8 cellular contexts compared by ENCODE assay signal in the genomic region with DNA sequence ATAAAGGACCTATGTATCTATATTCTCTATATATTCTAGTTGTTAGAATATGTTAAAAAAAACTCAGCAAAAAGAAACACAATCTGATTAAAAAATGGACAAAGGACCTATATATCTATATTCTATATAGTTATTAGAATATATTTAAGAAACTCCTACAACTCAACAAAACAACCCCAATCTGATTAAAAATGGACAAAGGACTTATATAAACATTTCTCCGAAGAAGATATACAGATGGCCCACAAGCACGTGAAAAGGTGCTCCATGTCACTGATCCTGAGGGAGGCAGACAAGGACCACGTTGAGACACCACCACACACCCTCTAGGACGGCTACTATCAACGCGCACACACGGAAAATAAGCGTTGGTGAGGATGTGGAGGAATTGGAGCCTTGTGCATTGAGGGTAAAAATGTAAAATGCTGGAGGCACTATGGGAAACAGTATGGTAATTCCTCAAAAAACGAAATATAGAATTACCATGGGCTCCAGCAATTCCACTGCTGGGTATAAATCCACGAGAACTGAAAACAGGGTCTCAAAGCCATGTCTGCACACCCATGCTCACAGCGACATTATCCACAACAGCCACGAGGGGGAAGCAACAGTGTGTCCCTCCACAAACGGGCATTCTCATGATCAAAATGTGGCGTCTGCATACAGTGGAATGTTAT. TPM values are rescaled to one million over a fixed set of nuclear protein-coding genes. Genes with fewer than 3 reads are reported as not detected.
DNase-seq lines count a peak whose midpoint lies in the region; ATAC-seq and TF ChIP-seq lines count a peak whose summit lies in the region.

No MANE protein-coding gene starts in this region.

- intact Hi-C loops in Caco-2 (cut with micrococcal nuclease; ENCODE audit: unreplicated experiment), result loop anchor here (1.0 to 2.0 kb wide), 3 partner anchors 13 to 240 kb away; a partner anchor contains a TSS
- intact Hi-C loops in Right ventricle myocardium superior (cut with DNase I), result loop anchor here (2.0 to 5.0 kb wide), 2 partner anchors 226 to 239 kb away; a partner anchor contains a TSS
- intact Hi-C loops in vagina (cut with DNase I), result loop anchor here (5.0 kb wide), 1 partner anchor 224 kb away; no protein-coding TSS in a partner anchor

- no peaks in the 10 kb centered on the region for H3K9me3 Mint-ChIP-seq in Caco-2 (ENCODE audit: unreplicated experiment)
- no peaks in the 10 kb centered on the region for H3K9me3 Mint-ChIP-seq in activated naive CD8-positive, alpha-beta T cell treated with anti-CD3 and anti-CD28 coated beads, Interleukin-2, amount 10 ng/mL, durations not matched to agents 7 days and 5 days
- no peaks in the 10 kb centered on the region for H3K9me3 Mint-ChIP-seq in progenitor cell of endocrine pancreas (ENCODE audit: low read depth)

- peak; percentile 82 for ATAC-seq in activated naive CD8-positive, alpha-beta T cell treated with anti-CD3 and anti-CD28 coated beads, Interleukin-2, amount 10 ng/mL, durations not matched to agents 7 days and 5 days (ENCODE audit: low read depth)
- peak; percentile 97 for ATAC-seq in Right ventricle myocardium superior (ENCODE audit: poor library complexity)
- ATAC-seq in HG03135 (IDR thresholded peaks at IDR 0.05; ENCODE audit: unreplicated experiment), result no peak

- POLR2A ChIA-PET in Caco-2 (lab: Charles Lee), result no interaction called here
- POLR2A ChIA-PET in activated naive CD8-positive, alpha-beta T cell treated with anti-CD3 and anti-CD28 coated beads, Interleukin-2, amount 10 ng/mL, durations not matched to agents 7 days and 5 days (lab: Charles Lee), result no interaction called here

- H3K27ac Mint-ChIP-seq in Caco-2 (ENCODE audit: unreplicated experiment) (no peak overlapping the region), progenitor cell of endocrine pancreas (no peak overlapping the region)
- H3K27ac Mint-ChIP-seq in activated naive CD8-positive, alpha-beta T cell treated with anti-CD3 and anti-CD28 coated beads, Interleukin-2, amount 10 ng/mL, durations not matched to agents 7 days and 5 days, result no peak overlapping the region

- CTCF ChIA-PET in Caco-2 (lab: Charles Lee), result interaction anchor here (0.9 to 1.1 kb wide), 4 partner anchors 14 to 240 kb away, joined by 3 to 15 read pairs (median 5); a partner anchor contains a TSS

- no TSS peak for BruUV-seq in Caco-2 (replicated peaks; lab: Mats Ljungman, UMichigan)

- no peaks in the 10 kb centered on the region for H3K27me3 ChIP-seq in Caco-2 (replicated peaks; ENCODE audit: control insufficient read depth, insufficient read depth, low read length)
- H3K27me3 ChIP-seq in SJCRH30, result no peaks in the 10 kb centered on the region
- no peaks in the 10 kb centered on the region for H3K27me3 ChIP-seq in vagina

- TF ChIP-seq POLR2A in vagina (IDR thresholded peaks at IDR 0.05), result no peak

- H3K9me3 ChIP-seq in Caco-2 (no peaks in the 10 kb centered on the region), SJCRH30 (replicated peaks) (no peaks in the 10 kb centered on the region), vagina (no peaks in the 10 kb centered on the region)

- peak; percentile 66 to 72 for TF ChIP-seq CTCF in Caco-2 (IDR thresholded peaks at IDR 0.05; ENCODE audit: insufficient read depth in 1 of 2, low read depth in 1 of 2, low read length in 1 of 2, severe bottlenecking in 1 of 2, unreplicated experiment in 1 of 2)
- TF ChIP-seq CTCF in progenitor cell of endocrine pancreas (IDR thresholded peaks at IDR 0.05; ENCODE audit: unreplicated experiment), result peak; percentile 60
- TF ChIP-seq CTCF in vagina (IDR thresholded peaks at IDR 0.05), result peak; percentile 72 to 81 (median 74)

- H3K4me3 Mint-ChIP-seq in Caco-2 (ENCODE audit: unreplicated experiment), result peak overlapping the region; percentile 49
- no peak overlapping the region for H3K4me3 Mint-ChIP-seq in activated naive CD8-positive, alpha-beta T cell treated with anti-CD3 and anti-CD28 coated beads, Interleukin-2, amount 10 ng/mL, durations not matched to agents 7 days and 5 days
- H3K4me3 Mint-ChIP-seq in progenitor cell of endocrine pancreas (ENCODE audit: low read depth), result no peak overlapping the region

- peaks cover 18% of the 10 kb centered on the region for H3K4me1 Mint-ChIP-seq in Caco-2 (ENCODE audit: low read depth, unreplicated experiment)
- peaks cover 2% of the 10 kb centered on the region for H3K4me1 Mint-ChIP-seq in activated naive CD8-positive, alpha-beta T cell treated with anti-CD3 and anti-CD28 coated beads, Interleukin-2, amount 10 ng/mL, durations not matched to agents 7 days and 5 days
- H3K4me1 Mint-ChIP-seq in progenitor cell of endocrine pancreas (ENCODE audit: low read depth), result peaks cover 2% of the 10 kb centered on the region

- DNase-seq in Caco-2 (peak; percentile 76 to 78), HUDEP-2 (lab: John Stamatoyannopoulos, UW; ENCODE audit: unreplicated experiment in 76 of 76) (peak in 64 of 76 experiments; percentile 6 to 68 (median 38)), SJCRH30 (peak; percentile 86 to 94), Right ventricle myocardium superior (peak; percentile 70), progenitor cell of endocrine pancreas (ENCODE audit: low spot score, unreplicated experiment) (no peak), vagina (ENCODE audit: extremely low spot score in 2 of 2) (no peak)
- no peak for DNase-seq in activated naive CD8-positive, alpha-beta T cell treated with anti-CD3 and anti-CD28 coated beads, Interleukin-2, amount 10 ng/mL, durations not matched to agents 7 days and 5 days

- H3K4me3 ChIP-seq in Caco-2 (ENCODE audit: low read depth, low read length) (0 out of 2 replicates have a peak overlapping the region, but pooled peaks have one; percentile 4), SJCRH30 (peak overlapping the region; percentile 39), vagina (peak overlapping the region in 1 of 2 donors; percentile 4)

- H3K27me3 Mint-ChIP-seq in Caco-2 (ENCODE audit: insufficient read depth, unreplicated experiment) (no peaks in the 10 kb centered on the region), progenitor cell of endocrine pancreas (no peaks in the 10 kb centered on the region)
- H3K27me3 Mint-ChIP-seq in activated naive CD8-positive, alpha-beta T cell treated with anti-CD3 and anti-CD28 coated beads, Interleukin-2, amount 10 ng/mL, durations not matched to agents 7 days and 5 days, result no peaks in the 10 kb centered on the region

- H3K4me1 ChIP-seq in Caco-2 (peaks cover 12% of the 10 kb centered on the region), SJCRH30 (peaks cover 29% of the 10 kb centered on the region), vagina (peaks cover 10% of the 10 kb centered on the region)

- H3K36me3 Mint-ChIP-seq in Caco-2 (ENCODE audit: insufficient read depth, unreplicated experiment) (no peaks in the 10 kb centered on the region), progenitor cell of endocrine pancreas (ENCODE audit: insufficient read depth) (peaks cover 9% of the 10 kb centered on the region)
- H3K36me3 Mint-ChIP-seq in activated naive CD8-positive, alpha-beta T cell treated with anti-CD3 and anti-CD28 coated beads, Interleukin-2, amount 10 ng/mL, durations not matched to agents 7 days and 5 days, result no peaks in the 10 kb centered on the region

- H3K36me3 ChIP-seq in Caco-2 (ENCODE audit: control insufficient read depth, insufficient read depth, low read length), result no peaks in the 10 kb centered on the region
- no peaks in the 10 kb centered on the region for H3K36me3 ChIP-seq in SJCRH30
- no peaks in the 10 kb centered on the region for H3K36me3 ChIP-seq in vagina

- H3K27ac ChIP-seq in SJCRH30 (no peak overlapping the region; the same call in 1 of the 2 replicates), vagina (no peak overlapping the region)

RNA-seq across cellular contexts. Expression of a gene that starts 22.7 kb away (rescaled TPM):
- total RNA-seq in Caco-2 (2022) (1.2 and 1.3 TPM in 2 replicates), Right ventricle myocardium superior (3.1 TPM), progenitor cell of endocrine pancreas (24.9 and 30.5 TPM in 2 replicates), vagina (4.9 TPM)
- total RNA-seq in SJCRH30 (2014; rRNA removed; shearing (Covaris generic)), result 3.2 and 4.0 TPM in 2 replicates
- 10 to 100 TPM; 14.7 to 14.9 TPM for total RNA-seq in activated naive CD8-positive, alpha-beta T cell treated with anti-CD3 and anti-CD28 coated beads, Interleukin-2, amount 10 ng/mL, durations not matched to agents 7 days and 5 days

RNA-seq across cellular contexts. Expression of a gene that starts 47.1 kb away (rescaled TPM):
- 53.2 and 55.0 TPM in 2 replicates for total RNA-seq in Caco-2 (2022)
- 24.8 and 29.7 TPM in 2 replicates for total RNA-seq in SJCRH30 (2014; rRNA removed; shearing (Covaris generic))
- 10 to 100 TPM; 67.0 to 73.1 TPM for total RNA-seq in activated naive CD8-positive, alpha-beta T cell treated with anti-CD3 and anti-CD28 coated beads, Interleukin-2, amount 10 ng/mL, durations not matched to agents 7 days and 5 days
- total RNA-seq in Right ventricle myocardium superior, result 22.5 TPM
- total RNA-seq in progenitor cell of endocrine pancreas, result 46.7 and 49.2 TPM in 2 replicates
- total RNA-seq in vagina, result 44.7 TPM

Comparison
In these comparisons a context has a peak if more than half of its experiments do, and no peak if none do; other contexts are left out.
1. DNase-seq: peak in Caco-2 (2 of 2), HUDEP-2 (64 of 76), SJCRH30 (2 of 2) and Right ventricle myocardium superior (single experiment); none in activated naive CD8-positive, alpha-beta T cell treated with anti-CD3 and anti-CD28 coated beads, Interleukin-2, amount 10 ng/mL, durations not matched to agents 7 days and 5 days (single experiment), progenitor cell of endocrine pancreas (single experiment) and vagina (0 of 2).
2. Peak in every context shown above with its lines, with median percentiles within 50 percentile points of each other: CTCF ChIP-seq.